Comparison of ENCODE assay signal across 19 cellular contexts in genomic region chr3:105996781-105997180, GRCh38.
DNase-seq lines count a peak whose midpoint lies in the region; ATAC-seq and TF ChIP-seq lines count a peak whose summit lies in the region.
"Had no signal": no experiment of that assay in that cellular context is flagged by ENCODE, and none has a peak within 500 bp of the region (broad histone marks: within the 10 kb centered on the region; RNA-seq: fewer than 3 reads in every experiment).

No MANE protein-coding gene starts in this region.

- H3K9ac ChIP-seq in PC-3 (ENCODE audit: low read length) = no peak overlapping the region
- no peak overlapping the region for H3K9ac ChIP-seq in mammary epithelial cell (ENCODE audit: insufficient read depth, low read length)

- H3K27ac ChIP-seq in PC-3 (ENCODE audit: low read length) (peak overlapping the region; percentile 83), mammary epithelial cell (ENCODE audit: insufficient read depth, low read depth, low read length) (peak overlapping the region; percentile 96), hepatocyte (peak overlapping the region; percentile 86)
- H3K27ac ChIP-seq: SJCRH30 had no signal

- H3K9me3 ChIP-seq in PC-3 (ENCODE audit: low read length) = no peaks in the 10 kb centered on the region
- peaks cover 7% of the 10 kb centered on the region for H3K9me3 ChIP-seq in mammary epithelial cell (replicated peaks; ENCODE audit: insufficient read depth, low read length)
- no peaks in the 10 kb centered on the region for H3K9me3 ChIP-seq in hepatocyte (ENCODE audit: low read depth)
- H3K9me3 ChIP-seq: SJCRH30 had no signal

- dilution Hi-C loops in mammary epithelial cell (cut with HindIII; ENCODE audit: low sequenced_read_pairs) = no loop called here

- H3K4me2 ChIP-seq in PC-3 (ENCODE audit: low read length) (no peak overlapping the region; the same call in 1 of the 2 replicates), mammary epithelial cell (ENCODE audit: insufficient read depth, low read depth, low read length) (no peak overlapping the region), hepatocyte (no peak overlapping the region)

- H3K4me3 ChIP-seq in PC-3 (ENCODE audit: low read length) = no peak overlapping the region
- H3K4me3 ChIP-seq in mammary epithelial cell (replicated peaks in 1 of 3; ENCODE audit: insufficient read depth in 1 of 3, low read depth in 2 of 3, low read length in 3 of 3) = no peak overlapping the region
- no peak overlapping the region for H3K4me3 ChIP-seq in hepatocyte
- H3K4me3 ChIP-seq: SJCRH30 had no signal

- TF ChIP-seq CTCF in PC-3 (conservative IDR thresholded peaks at IDR 0.05; ENCODE audit: low read depth, low read length) (no peak), mammary epithelial cell (conservative IDR thresholded peaks at IDR 0.05 in 1 of 2, IDR thresholded peaks at IDR 0.05 in 1 of 2; ENCODE audit: extremely low read depth in 1 of 2, insufficient read depth in 1 of 2, low read depth in 1 of 2, low read length in 2 of 2) (no peak), hepatocyte (IDR thresholded peaks at IDR 0.05; ENCODE audit: poor library complexity) (no peak)

- H3K79me2 ChIP-seq in PC-3 (ENCODE audit: low read length) = no peaks in the 10 kb centered on the region
- no peaks in the 10 kb centered on the region for H3K79me2 ChIP-seq in mammary epithelial cell (ENCODE audit: insufficient read depth, low read length)
- no peaks in the 10 kb centered on the region for H3K79me2 ChIP-seq in hepatocyte

- intact Hi-C loops in PC-3 (cut with micrococcal nuclease) = no loop called here
- intact Hi-C loops in mammary epithelial cell (cut with micrococcal nuclease) = no loop called here

- H3K27me3 ChIP-seq in PC-3 (ENCODE audit: low read length) = no peaks in the 10 kb centered on the region
- no peaks in the 10 kb centered on the region for H3K27me3 ChIP-seq in mammary epithelial cell (ENCODE audit: insufficient read depth, low read length)
- H3K27me3 ChIP-seq in hepatocyte = no peaks in the 10 kb centered on the region
- H3K27me3 ChIP-seq: SJCRH30 had no signal

- ATAC-seq in PC-3 (no peak), GM18858 (IDR thresholded peaks at IDR 0.05; ENCODE audit: unreplicated experiment) (no peak), GM19397 (IDR thresholded peaks at IDR 0.05; ENCODE audit: unreplicated experiment) (no peak)
- ATAC-seq: HepG2 had no signal

- 69% methylated on average over 4 of the region's 4 CpGs for WGBS in mammary epithelial cell (ENCODE audit: low coverage, missing lambda C conversion rate)
- WGBS in hepatocyte (ENCODE audit: low lambda C conversion rate, missing lambda C conversion rate) = 89% methylated on average over 4 of the region's 4 CpGs

- H3K4me1 ChIP-seq in PC-3 (ENCODE audit: insufficient read depth, low read length) (peaks cover 19% of the 10 kb centered on the region), mammary epithelial cell (ENCODE audit: insufficient read depth, low read length) (peaks cover 22% of the 10 kb centered on the region), hepatocyte (ENCODE audit: insufficient read depth) (no peaks in the 10 kb centered on the region)
- H3K4me1 ChIP-seq: SJCRH30 had no signal

- H3K36me3 ChIP-seq in PC-3 (ENCODE audit: low read depth, low read length) (no peaks in the 10 kb centered on the region), mammary epithelial cell (ENCODE audit: insufficient read depth, low read length) (no peaks in the 10 kb centered on the region), hepatocyte (replicated peaks; ENCODE audit: insufficient read depth, low read depth) (no peaks in the 10 kb centered on the region)
- H3K36me3 ChIP-seq: SJCRH30 had no signal

- no peaks in the 10 kb centered on the region for H3F3A ChIP-seq in PC-3 (ENCODE audit: low read length, unreplicated experiment)

- DNase-seq in PC-3 (no peak), mammary epithelial cell (peak; percentile 55), hepatocyte (ENCODE audit: low spot score) (no peak), activated T-cell treated with anti-CD3 and anti-CD28 coated beads for 4 hours (no peak), hippocampal formation (lab: John Stamatoyannopoulos, UW) (no peak)
- DNase-seq: COR-L47, H7, HFFc6, KG1, NCI-H1417, NCI-H187, NCI-H2107, NCI-H510A, NCI-H748 treated with DMSO at 0.1 percent for 48 hours, OCI-M1, SJCRH30 had no signal

- CTCF ChIA-PET in PC-3 (lab: Charles Lee) = no interaction called here
- CTCF ChIA-PET in mammary epithelial cell (lab: Charles Lee; ENCODE audit: low non-redundant PET) = no interaction called here

- in situ Hi-C loops in mammary epithelial cell (cut with MboI; ENCODE audit: low sequenced_read_pairs in 2 of 2) = no loop called here

- BruUV-seq in PC-3 (replicated peaks; lab: Mats Ljungman, UMichigan) (no TSS peak), mammary epithelial cell (replicated peaks; lab: Mats Ljungman, UMichigan) (no TSS peak)

- H4K20me1 ChIP-seq in PC-3 (ENCODE audit: low read length) (no peaks in the 10 kb centered on the region), mammary epithelial cell (ENCODE audit: insufficient read depth, low read length) (no peaks in the 10 kb centered on the region), hepatocyte (ENCODE audit: insufficient read depth, poor library complexity, severe bottlenecking) (no peaks in the 10 kb centered on the region)

- H2AFZ ChIP-seq in PC-3 (ENCODE audit: low read length) (no peak overlapping the region), mammary epithelial cell (ENCODE audit: low read depth, low read length) (peak overlapping the region; percentile 70), hepatocyte (no peak overlapping the region)

- H3K9me2 ChIP-seq in PC-3 (replicated peaks; ENCODE audit: low read length) (no peaks in the 10 kb centered on the region), hepatocyte (replicated peaks; ENCODE audit: insufficient read depth) (no peaks in the 10 kb centered on the region)

- POLR2A ChIA-PET in PC-3 (lab: Charles Lee; ENCODE audit: unreplicated experiment) = no interaction called here
